ENCODE assay signal across 10 cellular contexts in the genomic region with DNA sequence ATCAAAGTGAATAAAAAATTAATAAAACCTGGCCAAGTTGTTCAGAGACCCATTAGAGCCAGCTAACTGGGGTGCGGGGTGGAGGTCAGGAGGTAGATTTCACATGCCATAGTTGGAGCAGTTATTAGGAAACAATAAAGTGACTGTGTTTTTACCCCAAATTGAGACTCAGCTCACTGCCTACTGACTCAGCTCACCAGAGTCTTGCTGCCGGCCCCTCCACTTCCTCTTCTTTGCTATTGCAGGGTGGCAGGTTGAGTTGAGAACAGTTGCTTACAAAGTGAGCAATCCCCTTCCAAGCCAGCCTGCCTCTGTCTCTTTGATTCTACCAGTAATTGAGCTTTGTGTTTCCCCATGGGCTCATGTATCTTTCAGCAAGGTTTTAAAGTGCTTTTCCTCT. TPM values are rescaled to one million over a fixed set of nuclear protein-coding genes. Genes with fewer than 3 reads are reported as not detected.
A peak's percentile ranks its signal among the peaks of the same experiment; 100 is the strongest.
DNase-seq lines count a peak whose midpoint lies in the region; ATAC-seq and TF ChIP-seq lines count a peak whose summit lies in the region.
"Had no signal": no experiment of that assay in that cellular context is flagged by ENCODE, and none has a peak within 500 bp of the region (broad histone marks: within the 10 kb centered on the region; RNA-seq: fewer than 3 reads in every experiment).

No MANE protein-coding gene starts in this region.

- no peaks in the 10 kb centered on the region for H3K36me3 ChIP-seq in PC-3 (ENCODE audit: low read depth, low read length)

- ATAC-seq in PC-3 (no peak), HG02981 (IDR thresholded peaks at IDR 0.05; ENCODE audit: unreplicated experiment) (no peak), HG03139 (IDR thresholded peaks at IDR 0.05; ENCODE audit: unreplicated experiment) (no peak)

- H3K4me1 ChIP-seq in PC-3 (ENCODE audit: insufficient read depth, low read length), result no peaks in the 10 kb centered on the region

- no peak overlapping the region for H3K4me3 ChIP-seq in PC-3 (ENCODE audit: low read length)
- no peak overlapping the region for H3K4me3 ChIP-seq in choroid plexus epithelial cell (ENCODE audit: low read depth, low read length)

- H3K4me2 ChIP-seq in PC-3 (ENCODE audit: low read length), result no peak overlapping the region

- TF ChIP-seq CTCF in PC-3 (conservative IDR thresholded peaks at IDR 0.05; ENCODE audit: low read depth, low read length) (no peak), choroid plexus epithelial cell (conservative IDR thresholded peaks at IDR 0.05; ENCODE audit: low read depth, low read length) (no peak)

- DNase-seq in activated CD8-positive, alpha-beta memory T cell treated with anti-CD3 and anti-CD28 coated beads, Interleukin-2, amount 50 U/mL, for 4 hours, result peak; percentile 14
- no peak for DNase-seq in activated CD8-positive, alpha-beta memory T cell treated with anti-CD3 and anti-CD28 coated beads, Interleukin-2, amount 50 U/mL, for 48 hours
- peak; percentile 7 for DNase-seq in PC-3
- DNase-seq in choroid plexus epithelial cell (ENCODE audit: low read depth), result peak; percentile 2
- peak; percentile 36 for DNase-seq in stimulated activated CD8-positive, alpha-beta memory T cell treated with anti-CD3 and anti-CD28 coated beads, Interleukin-4, amount 100 ng/mL, for 48 hours
- no peak for DNase-seq in NCI-H1092 treated with DMSO at 0.1 percent for 48 hours (lab: John Stamatoyannopoulos, UW)
- DNase-seq: H7, NCI-H510A had no signal

- no peak overlapping the region for H2AFZ ChIP-seq in PC-3 (ENCODE audit: low read length)

- BruUV-seq in PC-3 (replicated peaks; lab: Mats Ljungman, UMichigan), result no TSS peak

- no peaks in the 10 kb centered on the region for H3K9me2 ChIP-seq in PC-3 (replicated peaks; ENCODE audit: low read length)

- intact Hi-C loops in PC-3 (cut with micrococcal nuclease), result no loop called here

- no peaks in the 10 kb centered on the region for H3K79me2 ChIP-seq in PC-3 (ENCODE audit: low read length)

- no peak overlapping the region for H3K9ac ChIP-seq in PC-3 (ENCODE audit: low read length)

- H3F3A ChIP-seq in PC-3 (ENCODE audit: low read length, unreplicated experiment), result no peaks in the 10 kb centered on the region

- H4K20me1 ChIP-seq in PC-3 (ENCODE audit: low read length), result no peaks in the 10 kb centered on the region

- no peak overlapping the region for H3K27ac ChIP-seq in PC-3 (ENCODE audit: low read length)

- no peaks in the 10 kb centered on the region for H3K27me3 ChIP-seq in PC-3 (ENCODE audit: low read length)

- POLR2A ChIA-PET in PC-3 (lab: Charles Lee; ENCODE audit: unreplicated experiment), result no interaction called here

- H3K9me3 ChIP-seq in PC-3 (ENCODE audit: low read length), result no peaks in the 10 kb centered on the region

- CTCF ChIA-PET in PC-3 (lab: Charles Lee), result no interaction called here

RNA-seq across cellular contexts. Expression of a gene that starts 12.9 kb away (rescaled TPM):
- not detected in 2 replicates for total RNA-seq in PC-3 (2014; rRNA removed)

Comparison
In these comparisons a context has a peak if more than half of its experiments do, and no peak if none do; other contexts are left out.
1. DNase-seq: peak in activated CD8-positive, alpha-beta memory T cell treated with anti-CD3 and anti-CD28 coated beads, Interleukin-2, amount 50 U/mL, for 4 hours (single experiment), PC-3 (single experiment), choroid plexus epithelial cell (single experiment) and stimulated activated CD8-positive, alpha-beta memory T cell treated with anti-CD3 and anti-CD28 coated beads, Interleukin-4, amount 100 ng/mL, for 48 hours (single experiment); none in activated CD8-positive, alpha-beta memory T cell treated with anti-CD3 and anti-CD28 coated beads, Interleukin-2, amount 50 U/mL, for 48 hours (single experiment) and NCI-H1092 treated with DMSO at 0.1 percent for 48 hours (single experiment).